In the genomic region with DNA sequence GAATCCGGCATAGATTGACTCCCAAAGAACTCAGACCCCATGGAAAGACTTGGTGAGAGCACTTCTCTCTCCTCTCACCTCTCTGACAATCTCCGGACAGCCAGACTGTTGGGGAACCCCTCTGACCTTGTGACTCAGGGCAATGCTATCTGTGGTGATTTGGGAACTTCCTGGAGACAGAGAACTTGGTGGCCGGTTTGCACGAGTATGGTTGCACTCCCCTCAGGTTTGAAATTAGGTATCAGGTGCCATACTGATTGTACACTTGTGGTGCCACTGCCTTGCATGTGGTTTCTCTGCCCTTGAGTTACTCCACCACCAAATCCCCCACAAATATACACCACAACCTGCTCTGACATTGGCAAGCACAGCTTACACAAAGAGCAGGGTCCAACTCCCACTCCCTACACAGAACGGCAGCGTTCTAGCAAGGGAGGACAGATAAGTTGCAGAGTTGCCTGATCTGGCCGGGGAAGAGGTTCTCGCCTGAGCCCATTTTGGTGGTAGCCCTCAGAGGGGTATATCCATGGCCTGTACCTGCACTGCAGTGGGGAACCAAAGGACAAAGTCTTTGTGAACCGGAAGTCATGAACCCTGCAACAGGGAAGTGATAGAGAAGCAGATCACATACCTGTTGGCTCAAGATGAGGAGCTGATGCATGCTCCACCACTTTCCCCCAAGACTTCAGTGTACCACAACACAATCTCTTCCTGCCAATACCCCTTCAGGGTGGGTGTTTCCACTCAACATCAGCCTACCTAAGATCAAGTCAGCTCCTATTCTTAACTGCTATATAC, we compare ENCODE assay signal across 12 cellular contexts.
DNase-seq lines count a peak whose midpoint lies in the region; ATAC-seq and TF ChIP-seq lines count a peak whose summit lies in the region.
"Had no signal": no experiment of that assay in that cellular context is flagged by ENCODE, and none has a peak within 500 bp of the region (broad histone marks: within the 10 kb centered on the region; RNA-seq: fewer than 3 reads in every experiment).

No MANE protein-coding gene starts in this region.

- H3K4me1 Mint-ChIP-seq in Calu3 (ENCODE audit: low read depth, unreplicated experiment): peaks cover 26% of the 10 kb centered on the region

- intact Hi-C loops in Calu3 (cut with micrococcal nuclease; ENCODE audit: unreplicated experiment): no loop called here

- H3K36me3 Mint-ChIP-seq in Calu3 (ENCODE audit: insufficient read depth, unreplicated experiment): no peaks in the 10 kb centered on the region
- H3K36me3 Mint-ChIP-seq: stimulated activated naive B cell treated with anti-CD40 and anti-IgM and Interleukin-4, amounts not matched to agents 10 μg/mL and 1 μg/mL and 100 μg/mL, for 72 hours had no signal

- DNase-seq in Calu3 (peak; percentile 11), SW480 (ENCODE audit: low spot score) (peak; percentile 46), suprapubic skin (ENCODE audit: low spot score in 2 of 2) (no peak), NCI-H1105 treated with DMSO at 0.1 percent for 48 hours (lab: John Stamatoyannopoulos, UW) (no peak), iPS-NIHi7 (ENCODE audit: extremely low spot score) (no peak), nucleus accumbens (lab: John Stamatoyannopoulos, UW) (no peak)
- DNase-seq: activated B cell treated with CpG ODN at 0.5 μM for 24 hours; esophagus squamous epithelium; Right ventricle myocardium superior; stimulated activated naive B cell treated with anti-CD40 and anti-IgM and Interleukin-4, amounts not matched to agents 10 μg/mL and 1 μg/mL and 100 μg/mL, for 72 hours had no signal

- WGBS in suprapubic skin: 89% methylated on average over 9 of the region's 9 CpGs

- BruUV-seq in Calu3 (replicated peaks; lab: Mats Ljungman, UMichigan): no TSS peak

- ATAC-seq in GM19397 (IDR thresholded peaks at IDR 0.05; ENCODE audit: unreplicated experiment) (peak; percentile 40), HG03045 (IDR thresholded peaks at IDR 0.05; ENCODE audit: unreplicated experiment) (peak; percentile 52)

- H3K4me1 ChIP-seq in suprapubic skin: no peaks in the 10 kb centered on the region
- H3K4me1 ChIP-seq: esophagus squamous epithelium had no signal

- no peak overlapping the region for H3K27ac Mint-ChIP-seq in Calu3 (ENCODE audit: unreplicated experiment)
- H3K27ac Mint-ChIP-seq: activated B cell treated with CpG ODN at 0.5 μM for 24 hours; stimulated activated naive B cell treated with anti-CD40 and anti-IgM and Interleukin-4, amounts not matched to agents 10 μg/mL and 1 μg/mL and 100 μg/mL, for 72 hours had no signal

- no peaks in the 10 kb centered on the region for H3K36me3 ChIP-seq in suprapubic skin
- H3K36me3 ChIP-seq: esophagus squamous epithelium had no signal

- H3K9me3 ChIP-seq in suprapubic skin: no peaks in the 10 kb centered on the region
- H3K9me3 ChIP-seq: esophagus squamous epithelium had no signal

- CTCF ChIA-PET in Calu3 (lab: Charles Lee): interaction anchor here (1.3 kb wide), 1 partner anchor 421 kb away, joined by 4 read pairs; no protein-coding TSS in a partner anchor

- TF ChIP-seq CTCF in Calu3 (IDR thresholded peaks at IDR 0.05; ENCODE audit: unreplicated experiment): no peak
- TF ChIP-seq CTCF in suprapubic skin (IDR thresholded peaks at IDR 0.05): no peak

- no peak for TF ChIP-seq EP300 in suprapubic skin (IDR thresholded peaks at IDR 0.05)

- H3K4me3 ChIP-seq in suprapubic skin: no peak overlapping the region
- H3K4me3 ChIP-seq: esophagus squamous epithelium had no signal

- no peaks in the 10 kb centered on the region for H3K27me3 ChIP-seq in suprapubic skin
- H3K27me3 ChIP-seq: esophagus squamous epithelium had no signal

- no peaks in the 10 kb centered on the region for H3K27me3 Mint-ChIP-seq in Calu3 (ENCODE audit: unreplicated experiment)
- H3K27me3 Mint-ChIP-seq: activated B cell treated with CpG ODN at 0.5 μM for 24 hours; stimulated activated naive B cell treated with anti-CD40 and anti-IgM and Interleukin-4, amounts not matched to agents 10 μg/mL and 1 μg/mL and 100 μg/mL, for 72 hours had no signal

- no peak overlapping the region for H3K4me3 Mint-ChIP-seq in Calu3 (ENCODE audit: low read depth, unreplicated experiment)
- H3K4me3 Mint-ChIP-seq: activated B cell treated with CpG ODN at 0.5 μM for 24 hours; stimulated activated naive B cell treated with anti-CD40 and anti-IgM and Interleukin-4, amounts not matched to agents 10 μg/mL and 1 μg/mL and 100 μg/mL, for 72 hours had no signal

- H3K9me3 Mint-ChIP-seq in Calu3 (ENCODE audit: low read depth, unreplicated experiment): peaks cover 8% of the 10 kb centered on the region

- H3K27ac ChIP-seq in suprapubic skin: no peak overlapping the region
- H3K27ac ChIP-seq: esophagus squamous epithelium had no signal

- no peak for TF ChIP-seq POLR2A in suprapubic skin (IDR thresholded peaks at IDR 0.05)

Comparison
In these comparisons a context has a peak if more than half of its experiments do, and no peak if none do; other contexts are left out.
1. DNase-seq: peak in Calu3 (single experiment) and SW480 (single experiment); none in suprapubic skin (0 of 2), NCI-H1105 treated with DMSO at 0.1 percent for 48 hours (single experiment), iPS-NIHi7 (single experiment) and nucleus accumbens (0 of 56).